Comparison of ENCODE assay signal across 16 cellular contexts in the genomic region with DNA sequence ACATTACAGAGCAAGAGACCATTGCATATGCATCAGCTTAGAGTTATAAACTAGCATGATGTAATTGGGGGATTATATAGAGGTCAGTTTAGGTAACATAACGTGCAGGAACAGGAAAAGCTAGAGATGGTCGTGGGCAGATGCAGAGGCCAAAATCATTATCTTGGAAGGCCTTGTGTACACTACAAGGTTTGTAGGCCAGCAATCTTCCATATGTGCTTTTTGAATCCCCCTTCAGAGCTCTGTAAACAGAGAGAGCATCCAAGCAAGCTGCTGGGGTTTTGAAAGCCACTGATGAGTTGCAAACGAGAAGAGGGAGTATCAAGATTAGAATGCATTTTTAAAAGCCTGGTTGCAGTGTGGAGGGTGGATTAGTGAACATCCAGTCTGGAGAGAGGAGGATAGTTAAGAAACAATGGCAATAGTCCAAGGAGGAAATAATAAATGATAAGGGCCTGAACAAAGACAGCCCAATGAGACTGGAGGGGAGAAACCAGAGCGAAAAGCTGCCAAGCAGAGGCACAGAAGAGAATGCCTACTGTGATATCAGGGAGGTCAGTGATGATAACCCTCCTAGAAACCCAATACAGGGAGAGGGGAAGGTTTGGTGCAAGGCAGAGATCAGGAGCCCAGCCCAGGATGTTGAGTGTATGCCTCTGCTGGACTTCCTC.
A peak's percentile ranks its signal among the peaks of the same experiment; 100 is the strongest.
DNase-seq lines count a peak whose midpoint lies in the region; ATAC-seq, FAIRE-seq and TF ChIP-seq lines count a peak whose summit lies in the region.
"Had no signal": no experiment of that assay in that cellular context is flagged by ENCODE, and none has a peak within 500 bp of the region (broad histone marks: within the 10 kb centered on the region; RNA-seq: fewer than 3 reads in every experiment).

No MANE protein-coding gene starts in this region.

- H3K4me3 ChIP-seq in IMR-90 (ENCODE audit: insufficient read depth, low read depth, low read length) (no peak overlapping the region), endothelial cell of umbilical vein (replicated peaks in 1 of 3; ENCODE audit: insufficient read depth in 1 of 3, low read depth in 1 of 3, low read length in 3 of 3) (no peak overlapping the region), neuronal stem cell (ENCODE audit: low read length in 2 of 2) (no peak overlapping the region)
- H3K4me3 ChIP-seq: SJSA1 had no signal

- no peak for TF ChIP-seq CTCF in IMR-90 (conservative IDR thresholded peaks at IDR 0.05; ENCODE audit: low read depth, low read length)
- TF ChIP-seq CTCF in endothelial cell of umbilical vein (IDR thresholded peaks at IDR 0.05; ENCODE audit: extremely low read depth in 1 of 2, insufficient read depth in 1 of 2, low read depth in 1 of 2, low read length in 2 of 2) = no peak

- H3K27ac ChIP-seq in IMR-90 (ENCODE audit: insufficient read depth, low read length) = peak overlapping the region; percentile 83; the same call in 1 of the 2 replicates
- H3K27ac ChIP-seq in endothelial cell of umbilical vein (ENCODE audit: insufficient read depth, low read depth, low read length) = no peak overlapping the region
- H3K27ac ChIP-seq in neuronal stem cell (replicated peaks; ENCODE audit: low read length) = peak overlapping the region; percentile 11
- H3K27ac ChIP-seq: SJSA1 had no signal

- intact Hi-C loops in IMR-90 (cut with micrococcal nuclease) = no loop called here
- intact Hi-C loops in endothelial cell of umbilical vein (cut with micrococcal nuclease) = no loop called here

- H3K9me3 ChIP-seq in IMR-90 (ENCODE audit: control insufficient read depth, insufficient read depth, low read length) (no peaks in the 10 kb centered on the region), endothelial cell of umbilical vein (replicated peaks; ENCODE audit: control insufficient read depth, insufficient read depth, low read length) (no peaks in the 10 kb centered on the region), neuronal stem cell (replicated peaks in 1 of 2; ENCODE audit: control insufficient read depth in 2 of 2, insufficient read depth in 1 of 2, low read depth in 1 of 2, low read length in 2 of 2) (no peaks in the 10 kb centered on the region)
- H3K9me3 ChIP-seq: SJSA1 had no signal

- H4K20me1 ChIP-seq in IMR-90 (ENCODE audit: insufficient read depth, low read length) = no peaks in the 10 kb centered on the region
- no peaks in the 10 kb centered on the region for H4K20me1 ChIP-seq in endothelial cell of umbilical vein (replicated peaks; ENCODE audit: control insufficient read depth, extremely low read depth, insufficient read depth, low read length)

- POLR2A ChIA-PET in IMR-90 (lab: Charles Lee; ENCODE audit: unreplicated experiment) (no interaction called here), endothelial cell of umbilical vein (lab: Charles Lee) (no interaction called here)

- peak overlapping the region; percentile 67; the same call in 1 of the 2 replicates for H2AK5ac ChIP-seq in IMR-90 (ENCODE audit: low read depth, low read length)
- H2AK5ac ChIP-seq in neuronal stem cell (ENCODE audit: low read depth, low read length) = no peak overlapping the region

- peak overlapping the region; percentile 32 to 74; a peak in 2 of 4 replicates for H4K8ac ChIP-seq in IMR-90 (ENCODE audit: low read depth in 2 of 2, low read length in 2 of 2)
- H4K8ac ChIP-seq in neuronal stem cell (ENCODE audit: low read depth, low read length) = no peak overlapping the region

- TF ChIP-seq RAD21 in IMR-90 (IDR thresholded peaks at IDR 0.05; ENCODE audit: low read length) = no peak

- peak overlapping the region; percentile 71 for H3K18ac ChIP-seq in IMR-90 (ENCODE audit: low read depth, low read length)
- no peak overlapping the region for H3K18ac ChIP-seq in neuronal stem cell (ENCODE audit: low read length)

- in situ Hi-C loops in IMR-90 (cut with MboI; ENCODE audit: low sequenced_read_pairs) = no loop called here

- H2BK120ac ChIP-seq in IMR-90 (ENCODE audit: low read depth, low read length) (peak overlapping the region; percentile 76), neuronal stem cell (ENCODE audit: low read depth, low read length) (no peak overlapping the region)

- no TSS peak for BruUV-seq in IMR-90 (replicated peaks; lab: Mats Ljungman, UMichigan)
- BruUV-seq in endothelial cell of umbilical vein (replicated peaks; lab: Mats Ljungman, UMichigan) = no TSS peak

- no peak for TF ChIP-seq POLR2A in IMR-90 (IDR thresholded peaks at IDR 0.05; ENCODE audit: low read depth, low read length)
- TF ChIP-seq POLR2A in endothelial cell of umbilical vein (IDR thresholded peaks at IDR 0.05; ENCODE audit: low read depth, low read length) = no peak

- H3K27me3 ChIP-seq in IMR-90 (ENCODE audit: control insufficient read depth, insufficient read depth, low read length) = no peaks in the 10 kb centered on the region
- H3K27me3 ChIP-seq in endothelial cell of umbilical vein (ENCODE audit: control insufficient read depth in 2 of 2, insufficient read depth in 2 of 2, low read length in 2 of 2) = peaks cover 0 to 1% of the 10 kb centered on the region in 2 experiments
- H3K27me3 ChIP-seq in neuronal stem cell (ENCODE audit: control insufficient read depth in 3 of 3, insufficient read depth in 3 of 3, low read depth in 1 of 3, low read length in 3 of 3) = no peaks in the 10 kb centered on the region
- H3K27me3 ChIP-seq: SJSA1 had no signal

- H3K36me3 ChIP-seq in IMR-90 (ENCODE audit: control insufficient read depth, insufficient read depth, low read length) = peaks cover 5% of the 10 kb centered on the region; the same call in 1 of the 2 replicates
- peaks cover 0 to 3% of the 10 kb centered on the region in 2 experiments for H3K36me3 ChIP-seq in endothelial cell of umbilical vein (ENCODE audit: control insufficient read depth in 2 of 2, extremely low read depth in 1 of 2, insufficient read depth in 2 of 2, low read length in 2 of 2)
- peaks cover 0 to 7% of the 10 kb centered on the region in 2 donors for H3K36me3 ChIP-seq in neuronal stem cell (replicated peaks in 1 of 2; ENCODE audit: control insufficient read depth in 2 of 2, insufficient read depth in 2 of 2, low read length in 2 of 2)
- H3K36me3 ChIP-seq: SJSA1 had no signal

- H3K56ac ChIP-seq in IMR-90 (ENCODE audit: extremely low read depth, insufficient read depth, low read length) = peak overlapping the region; percentile 7; the same call in 1 of the 2 replicates

- H2BK5ac ChIP-seq in IMR-90 (ENCODE audit: low read depth, low read length, poor library complexity, severe bottlenecking) (peak overlapping the region; percentile 8), neuronal stem cell (ENCODE audit: low read length) (peak overlapping the region; percentile 71)

- H3K9ac ChIP-seq in IMR-90 (ENCODE audit: low read depth, low read length) (no peak overlapping the region), endothelial cell of umbilical vein (replicated peaks; ENCODE audit: extremely low read depth, insufficient read depth, low read length) (no peak overlapping the region), neuronal stem cell (ENCODE audit: low read depth, low read length, poor library complexity) (no peak overlapping the region)

- H3K4ac ChIP-seq in IMR-90 (ENCODE audit: low read depth, low read length) (peak overlapping the region; percentile 84), neuronal stem cell (ENCODE audit: low read length) (no peak overlapping the region)

- H3K4me2 ChIP-seq in IMR-90 (ENCODE audit: low read depth, low read length) = no peak overlapping the region; the same call in 1 of the 2 replicates
- H3K4me2 ChIP-seq in endothelial cell of umbilical vein (ENCODE audit: insufficient read depth, low read length) = no peak overlapping the region
- no peak overlapping the region for H3K4me2 ChIP-seq in neuronal stem cell (ENCODE audit: insufficient read depth, low read length, poor library complexity, severe bottlenecking)

- peak overlapping the region; percentile 66 for H3K14ac ChIP-seq in IMR-90 (replicated peaks; ENCODE audit: low read depth, low read length)
- no peak overlapping the region for H3K14ac ChIP-seq in neuronal stem cell (ENCODE audit: low read length)

- dilution Hi-C loops in IMR-90 (cut with HindIII; ENCODE audit: low sequenced_read_pairs, unreplicated experiment) = no loop called here
- dilution Hi-C loops in endothelial cell of umbilical vein (cut with MboI; ENCODE audit: extremely low pct_ligation_motif_present, low sequenced_read_pairs) = no loop called here

- H4K5ac ChIP-seq in IMR-90 (ENCODE audit: low read depth, low read length) = peak overlapping the region; percentile 48

- H2AK9ac ChIP-seq in IMR-90 (replicated peaks; ENCODE audit: low read depth, low read length, poor library complexity) = no peak overlapping the region

- peaks cover 16% of the 10 kb centered on the region for H3K4me1 ChIP-seq in IMR-90 (ENCODE audit: control insufficient read depth, insufficient read depth, low read length)
- H3K4me1 ChIP-seq in endothelial cell of umbilical vein (ENCODE audit: control insufficient read depth, extremely low read depth, insufficient read depth, low read length) = no peaks in the 10 kb centered on the region
- peaks cover 0 to 8% of the 10 kb centered on the region in 2 donors for H3K4me1 ChIP-seq in neuronal stem cell (ENCODE audit: control insufficient read depth in 2 of 2, insufficient read depth in 1 of 2, low read depth in 1 of 2, low read length in 2 of 2)
- H3K4me1 ChIP-seq: SJSA1 had no signal

- H2BK15ac ChIP-seq in IMR-90 (ENCODE audit: low read depth, low read length) = peak overlapping the region; percentile 81; the same call in 1 of the 3 replicates
- H2BK15ac ChIP-seq in neuronal stem cell (ENCODE audit: low read length) = no peak overlapping the region

- WGBS in IMR-90 (ENCODE audit: extremely low coverage in 2 of 2, insufficient read length in 1 of 2), 2 experiments = 60% methylated on average over 1 of the region's 4 CpGs; no CpG with 5 or more reads in 1 of the 2 experiments
- no CpG with 5 or more reads among the region's 4 CpGs for WGBS in neuronal stem cell (ENCODE audit: extremely low coverage in 2 of 2, insufficient read length in 2 of 2, insufficient replicate concordance in 1 of 2), 2 donors

- DNase-seq in IMR-90 (peak; percentile 46), NCI-H524 treated with DMSO at 0.1 percent for 48 hours (lab: John Stamatoyannopoulos, UW) (peak; percentile 52), endothelial cell of umbilical vein (ENCODE audit: low read depth, low spot score) (peak; percentile 50), neuronal stem cell (ENCODE audit: low spot score) (no peak), iPS-NIHi7 (ENCODE audit: extremely low spot score) (no peak), islet precursor cell (no peak), COLO829 (ENCODE audit: low spot score) (no peak)
- DNase-seq: activated B cell treated with CpG ODN at 0.5 μM for 24 hours; activated CD8-positive, alpha-beta memory T cell treated with anti-CD3 and anti-CD28 coated beads, Interleukin-2, amount 50 U/mL, for 4 hours; caudate nucleus; CD4-positive, alpha-beta T cell; stimulated activated CD4-positive, alpha-beta T cell treated with anti-CD3 and anti-CD28 coated beads, Interleukin-4, amount 100 ng/mL, for 24 hours had no signal

- H3K79me1 ChIP-seq in IMR-90 (ENCODE audit: low read depth in 1 of 2, low read length in 2 of 2) = no peaks in the 10 kb centered on the region
- H3K79me1 ChIP-seq in neuronal stem cell (ENCODE audit: low read depth, low read length) = no peaks in the 10 kb centered on the region

- CTCF ChIA-PET in IMR-90 (lab: Yijun Ruan, JAX) = no interaction called here
- CTCF ChIA-PET in endothelial cell of umbilical vein (lab: Charles Lee) = interaction anchor here (0.8 to 2.2 kb wide), 3 partner anchors 9 to 41 kb away, joined by 3 to 8 read pairs (median 4); no protein-coding TSS in a partner anchor

- no peaks in the 10 kb centered on the region for H3K79me2 ChIP-seq in endothelial cell of umbilical vein (ENCODE audit: control insufficient read depth, insufficient read depth, low read length)

- H2BK12ac ChIP-seq in neuronal stem cell (ENCODE audit: low read length) = no peak overlapping the region

- ATAC-seq in IMR-90 (ENCODE audit: low read depth) = peak; percentile 35
- ATAC-seq: stimulated activated effector memory CD8-positive, alpha-beta T cell treated with anti-CD3 and anti-CD28 coated beads, Interleukin-12 subunit alpha, Interleukin-12 subunit beta, amount 100 ng/mL, for 72 hours had no signal

- H3K9me1 ChIP-seq in IMR-90 (ENCODE audit: insufficient read depth, low read length) (peaks cover 5% of the 10 kb centered on the region; the same call in 1 of the 2 replicates), endothelial cell of umbilical vein (replicated peaks; ENCODE audit: control insufficient read depth, extremely low read depth, insufficient read depth, low read length) (no peaks in the 10 kb centered on the region)

- peak; percentile 55 for FAIRE-seq in endothelial cell of umbilical vein (lab: Jason Lieb, UNC)
- FAIRE-seq: endometrium, GM18507 had no signal

- H4K91ac ChIP-seq in IMR-90 (ENCODE audit: insufficient read depth, low read depth, low read length) (peak overlapping the region; percentile 66), neuronal stem cell (ENCODE audit: low read depth, low read length, poor library complexity) (no peak overlapping the region)

- peak overlapping the region; percentile 71 for H2BK20ac ChIP-seq in IMR-90 (ENCODE audit: low read depth, low read length)

- H3K23ac ChIP-seq in IMR-90 (ENCODE audit: low read depth, low read length) (peak overlapping the region; percentile 77), neuronal stem cell (ENCODE audit: low read depth, low read length, poor library complexity) (no peak overlapping the region)

- peak overlapping the region; percentile 65 for H2AFZ ChIP-seq in IMR-90 (replicated peaks; ENCODE audit: low read length, poor library complexity)
- H2AFZ ChIP-seq in endothelial cell of umbilical vein (ENCODE audit: low read depth, low read length) = no peak overlapping the region
- peak overlapping the region; percentile 67 for H2AFZ ChIP-seq in neuronal stem cell (ENCODE audit: low read length)

Comparison
In these comparisons a context has a peak if more than half of its experiments do, and no peak if none do; other contexts are left out.
1. DNase-seq: peak in IMR-90 (single experiment), NCI-H524 treated with DMSO at 0.1 percent for 48 hours (single experiment) and endothelial cell of umbilical vein (single experiment); none in neuronal stem cell (single experiment), iPS-NIHi7 (single experiment), islet precursor cell (single experiment) and COLO829 (single experiment).